Comparison of ENCODE assay signal across 14 cellular contexts in genomic region chr18:80204142-80204541, GRCh38. TPM values are rescaled to one million over a fixed set of nuclear protein-coding genes. Genes with fewer than 3 reads are reported as not detected.
DNase-seq lines count a peak whose midpoint lies in the region; ATAC-seq, FAIRE-seq and TF ChIP-seq lines count a peak whose summit lies in the region.
"Had no signal": no experiment of that assay in that cellular context is flagged by ENCODE, and none has a peak within 500 bp of the region (broad histone marks: within the 10 kb centered on the region; RNA-seq: fewer than 3 reads in every experiment).

No MANE protein-coding gene starts in this region.

- peak; percentile 38 for FAIRE-seq in D721Med (lab: Jason Lieb, UNC)

- intact Hi-C loops in activated CD4-positive, alpha-beta T cell treated with anti-CD3 and anti-CD28 coated beads for 36 hours (cut with DNase I, micrococcal nuclease), result no loop called here
- intact Hi-C loops in activated naive CD4-positive, alpha-beta T cell treated with anti-CD3 and anti-CD28 coated beads for 36 hours (cut with micrococcal nuclease), result no loop called here

- DNase-seq in activated CD4-positive, alpha-beta T cell treated with anti-CD3 and anti-CD28 coated beads for 36 hours, result peak; percentile 31
- no peak for DNase-seq in activated CD4-positive, alpha-beta T cell treated with anti-CD3 and anti-CD28 coated beads for 1 hour
- DNase-seq in activated naive CD4-positive, alpha-beta T cell treated with anti-CD3 and anti-CD28 coated beads for 36 hours, result peak; percentile 8
- DNase-seq in activated naive CD4-positive, alpha-beta T cell (lab: John Stamatoyannopoulos, UW), result no peak
- DNase-seq in D721Med (ENCODE audit: insufficient read length, low spot score) (no peak), WTC11 (ENCODE audit: low spot score) (no peak), HT-29 (ENCODE audit: low spot score) (no peak)
- DNase-seq: Caco-2; CD8-positive, alpha-beta memory T cell; DMS53; GF-D8; GOT3; H9 had no signal

- no peaks in the 10 kb centered on the region for H3K36me3 Mint-ChIP-seq in activated CD4-positive, alpha-beta T cell treated with anti-CD3 and anti-CD28 coated beads for 36 hours (ENCODE audit: low read depth)
- no peaks in the 10 kb centered on the region for H3K36me3 Mint-ChIP-seq in activated naive CD4-positive, alpha-beta T cell treated with anti-CD3 and anti-CD28 coated beads for 36 hours (ENCODE audit: low read depth)
- H3K36me3 Mint-ChIP-seq in WTC11, result no peaks in the 10 kb centered on the region
- H3K36me3 Mint-ChIP-seq: CD8-positive, alpha-beta memory T cell had no signal

- peak; percentile 25 for ATAC-seq in activated CD4-positive, alpha-beta T cell treated with anti-CD3 and anti-CD28 coated beads for 36 hours
- ATAC-seq in WTC11 (no peak), GM18909 (IDR thresholded peaks at IDR 0.05; ENCODE audit: poor library complexity, unreplicated experiment) (no peak)

- H3K9me3 Mint-ChIP-seq in activated CD4-positive, alpha-beta T cell treated with anti-CD3 and anti-CD28 coated beads for 36 hours (ENCODE audit: low read depth), result no peaks in the 10 kb centered on the region
- no peaks in the 10 kb centered on the region for H3K9me3 Mint-ChIP-seq in activated naive CD4-positive, alpha-beta T cell treated with anti-CD3 and anti-CD28 coated beads for 36 hours
- no peaks in the 10 kb centered on the region for H3K9me3 Mint-ChIP-seq in WTC11
- H3K9me3 Mint-ChIP-seq: CD8-positive, alpha-beta memory T cell; H9 had no signal

- TF ChIP-seq CTCF in D721Med (IDR thresholded peaks at IDR 0.05; ENCODE audit: insufficient read depth, missing control alignments), result no peak
- no peak for TF ChIP-seq CTCF in WTC11 (IDR thresholded peaks at IDR 0.05)

- peaks cover 43% of the 10 kb centered on the region for H3K27me3 Mint-ChIP-seq in activated CD4-positive, alpha-beta T cell treated with anti-CD3 and anti-CD28 coated beads for 36 hours
- H3K27me3 Mint-ChIP-seq in activated naive CD4-positive, alpha-beta T cell treated with anti-CD3 and anti-CD28 coated beads for 36 hours (ENCODE audit: low read depth), result peaks cover 34% of the 10 kb centered on the region
- H3K27me3 Mint-ChIP-seq in WTC11 (ENCODE audit: low read depth), result no peaks in the 10 kb centered on the region

- peaks cover 17% of the 10 kb centered on the region for H3K4me1 Mint-ChIP-seq in activated CD4-positive, alpha-beta T cell treated with anti-CD3 and anti-CD28 coated beads for 36 hours
- H3K4me1 Mint-ChIP-seq in activated naive CD4-positive, alpha-beta T cell treated with anti-CD3 and anti-CD28 coated beads for 36 hours (ENCODE audit: low read depth), result peaks cover 6% of the 10 kb centered on the region
- peaks cover 42% of the 10 kb centered on the region for H3K4me1 Mint-ChIP-seq in WTC11

- POLR2A ChIA-PET in activated CD4-positive, alpha-beta T cell treated with anti-CD3 and anti-CD28 coated beads for 36 hours (lab: Charles Lee), result no interaction called here
- POLR2A ChIA-PET in WTC11 (lab: Charles Lee), result no interaction called here

- CTCF ChIA-PET in activated CD4-positive, alpha-beta T cell treated with anti-CD3 and anti-CD28 coated beads for 36 hours (lab: Charles Lee), result interaction anchor here (1.6 kb wide), 1 partner anchor 46 kb away, joined by 5 read pairs; no protein-coding TSS in a partner anchor
- CTCF ChIA-PET in activated naive CD4-positive, alpha-beta T cell treated with anti-CD3 and anti-CD28 coated beads for 36 hours (lab: Charles Lee), result interaction anchor here (1.7 kb wide), 1 partner anchor 45 kb away, joined by 6 read pairs; no protein-coding TSS in a partner anchor
- CTCF ChIA-PET in WTC11 (lab: Charles Lee), result no interaction called here

- no peak overlapping the region for H3K27ac Mint-ChIP-seq in activated CD4-positive, alpha-beta T cell treated with anti-CD3 and anti-CD28 coated beads for 36 hours
- H3K27ac Mint-ChIP-seq in activated naive CD4-positive, alpha-beta T cell treated with anti-CD3 and anti-CD28 coated beads for 36 hours, result no peak overlapping the region
- H3K27ac Mint-ChIP-seq in WTC11, result peak overlapping the region; percentile 22; the same call in 1 of the 2 replicates
- H3K27ac Mint-ChIP-seq: CD8-positive, alpha-beta memory T cell had no signal

- no peak overlapping the region for H3K4me3 Mint-ChIP-seq in activated CD4-positive, alpha-beta T cell treated with anti-CD3 and anti-CD28 coated beads for 36 hours
- H3K4me3 Mint-ChIP-seq in activated naive CD4-positive, alpha-beta T cell treated with anti-CD3 and anti-CD28 coated beads for 36 hours, result no peak overlapping the region
- H3K4me3 Mint-ChIP-seq in WTC11, result no peak overlapping the region
- H3K4me3 Mint-ChIP-seq: CD8-positive, alpha-beta memory T cell; H9 had no signal

TF ChIP-seq in WTC11, 78 proteins besides CTCF, POLR2A, EP300 and RAD21 (continues in another document):
- TF ChIP-seq ZNF416 (CRISPR knock-in tag; IDR thresholded peaks at IDR 0.05) (no peak), STAT6 (CRISPR knock-in tag; conservative IDR thresholded peaks at IDR 0.05; ENCODE audit: low read depth) (no peak), ZNF425 (CRISPR knock-in tag; conservative IDR thresholded peaks at IDR 0.05) (no peak), ZNF138 (CRISPR knock-in tag; conservative IDR thresholded peaks at IDR 0.05) (no peak), IRF1 (CRISPR knock-in tag; IDR thresholded peaks at IDR 0.05) (no peak), SMAD4 (CRISPR knock-in tag; IDR thresholded peaks at IDR 0.05) (no peak), FOXK1 (CRISPR knock-in tag; IDR thresholded peaks at IDR 0.05) (no peak), CREB1 (CRISPR knock-in tag; IDR thresholded peaks at IDR 0.05) (no peak)

RNA-seq across cellular contexts. Expression of gene PARD6G, which starts 43.2 kb away (rescaled TPM):
- total RNA-seq in activated CD4-positive, alpha-beta T cell treated with anti-CD3 and anti-CD28 coated beads for 36 hours, result not detected
- total RNA-seq in activated naive CD4-positive, alpha-beta T cell treated with anti-CD3 and anti-CD28 coated beads for 36 hours, result under 1 TPM in 1 of 2 experiments, not detected in 1; 0.10 TPM
- total RNA-seq in WTC11 (2021), result 13.0 to 14.4 TPM (median 13.6 TPM) in 3 replicates
- 0.18 and 0.20 TPM in 2 replicates for total RNA-seq in HT-29 (2014; rRNA removed; shearing (Covaris generic))

Comparison
In these comparisons a context has a peak if more than half of its experiments do, and no peak if none do; other contexts are left out.
1. DNase-seq: peak in activated CD4-positive, alpha-beta T cell treated with anti-CD3 and anti-CD28 coated beads for 36 hours (single experiment) and activated naive CD4-positive, alpha-beta T cell treated with anti-CD3 and anti-CD28 coated beads for 36 hours (single experiment); none in activated CD4-positive, alpha-beta T cell treated with anti-CD3 and anti-CD28 coated beads for 1 hour (single experiment), activated naive CD4-positive, alpha-beta T cell (0 of 4), D721Med (single experiment), WTC11 (single experiment) and HT-29 (single experiment).
2. RNA of gene PARD6G, which starts 43.2 kb away (total RNA-seq): 13.0 to 14.4 TPM in WTC11; 0.18 to 0.20 TPM in HT-29, 0.10 TPM in activated naive CD4-positive, alpha-beta T cell treated with anti-CD3 and anti-CD28 coated beads for 36 hours and not detected in activated CD4-positive, alpha-beta T cell treated with anti-CD3 and anti-CD28 coated beads for 36 hours; every median in the first group is over 10 times any median in the second.